Comparison of ENCODE assay signal across 1 cellular context in the genomic region with DNA sequence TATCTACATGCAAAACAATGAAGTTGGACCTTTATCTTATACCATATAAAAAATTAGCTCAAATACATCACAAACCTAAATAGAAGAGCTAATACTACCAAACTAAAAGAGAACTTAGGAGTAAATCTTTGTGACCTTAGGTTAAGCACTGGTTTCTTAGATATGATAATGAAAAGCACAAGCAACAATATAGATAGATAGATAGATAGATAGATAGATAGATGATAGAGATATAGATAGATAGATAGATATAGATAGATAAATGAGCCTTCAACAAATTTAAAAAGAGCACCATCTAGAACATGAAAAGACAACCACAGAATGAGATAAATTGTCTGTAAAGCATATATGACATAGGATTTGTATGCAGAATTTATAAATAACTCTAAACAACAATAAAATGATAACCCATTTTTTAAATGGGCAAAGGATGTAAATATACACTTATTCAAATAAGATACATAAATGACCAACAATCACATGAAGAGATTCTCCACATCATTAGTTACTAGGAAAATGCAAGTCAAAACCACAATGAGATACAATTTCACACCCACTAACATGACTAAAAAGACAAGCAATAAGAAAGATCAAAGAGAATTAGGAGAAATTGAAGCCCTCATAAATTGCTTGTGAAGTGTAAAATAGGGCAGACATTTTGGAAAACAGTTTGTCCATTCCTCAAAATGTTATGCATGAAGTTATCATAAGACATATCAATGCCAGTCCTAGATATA.
TF ChIP-seq lines count a peak whose summit lies in the region.

No MANE protein-coding gene starts in this region.

TF ChIP-seq in K562, 482 proteins besides CTCF, POLR2A, EP300 and RAD21 (continued from another document):
- TF ChIP-seq, protein P1, sequence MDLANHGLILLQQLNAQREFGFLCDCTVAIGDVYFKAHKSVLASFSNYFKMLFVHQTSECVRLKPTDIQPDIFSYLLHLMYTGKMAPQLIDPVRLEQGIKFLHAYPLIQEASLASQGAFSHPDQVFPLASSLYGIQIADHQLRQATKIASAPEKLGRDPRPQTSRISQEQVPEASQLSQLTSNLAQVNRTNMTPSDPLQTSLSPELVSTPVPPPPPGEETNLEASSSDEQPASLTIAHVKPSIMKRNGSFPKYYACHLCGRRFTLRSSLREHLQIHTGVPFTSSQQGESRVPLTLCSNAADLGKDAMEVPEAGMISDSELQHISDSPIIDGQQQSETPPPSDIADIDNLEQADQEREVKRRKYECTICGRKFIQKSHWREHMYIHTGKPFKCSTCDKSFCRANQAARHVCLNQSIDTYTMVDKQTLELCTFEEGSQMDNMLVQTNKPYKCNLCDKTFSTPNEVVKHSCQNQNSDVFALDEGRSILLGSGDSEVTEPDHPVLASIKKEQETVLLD (IDR thresholded peaks at IDR 0.05), result 0 out of 2 replicates have a peak, but pooled peaks have one; percentile 36
- TF ChIP-seq ETV6 (IDR thresholded peaks at IDR 0.05; ENCODE audit: borderline replicate concordance in 1 of 2, low read depth in 2 of 2, low read length in 1 of 2) (no peak), ETV6 (CRISPR knock-in tag; IDR thresholded peaks at IDR 0.05; ENCODE audit: borderline replicate concordance) (no peak), MTA2 (IDR thresholded peaks at IDR 0.05; ENCODE audit: low read depth) (no peak), GTF2E2 (tag; IDR thresholded peaks at IDR 0.05) (no peak), ZBED1 (IDR thresholded peaks at IDR 0.05) (no peak), FOXA3 (CRISPR knock-in tag; conservative IDR thresholded peaks at IDR 0.05 in 1 of 2, IDR thresholded peaks at IDR 0.05 in 1 of 2) (no peak), COPS2 (conservative IDR thresholded peaks at IDR 0.05) (no peak), FOXJ3 (CRISPR knock-in tag; IDR thresholded peaks at IDR 0.05) (no peak), SLC30A9 (CRISPR knock-in tag; IDR thresholded peaks at IDR 0.05) (no peak), FOXA1 (IDR thresholded peaks at IDR 0.05; ENCODE audit: borderline replicate concordance) (no peak)
- TF ChIP-seq, protein P2, sequence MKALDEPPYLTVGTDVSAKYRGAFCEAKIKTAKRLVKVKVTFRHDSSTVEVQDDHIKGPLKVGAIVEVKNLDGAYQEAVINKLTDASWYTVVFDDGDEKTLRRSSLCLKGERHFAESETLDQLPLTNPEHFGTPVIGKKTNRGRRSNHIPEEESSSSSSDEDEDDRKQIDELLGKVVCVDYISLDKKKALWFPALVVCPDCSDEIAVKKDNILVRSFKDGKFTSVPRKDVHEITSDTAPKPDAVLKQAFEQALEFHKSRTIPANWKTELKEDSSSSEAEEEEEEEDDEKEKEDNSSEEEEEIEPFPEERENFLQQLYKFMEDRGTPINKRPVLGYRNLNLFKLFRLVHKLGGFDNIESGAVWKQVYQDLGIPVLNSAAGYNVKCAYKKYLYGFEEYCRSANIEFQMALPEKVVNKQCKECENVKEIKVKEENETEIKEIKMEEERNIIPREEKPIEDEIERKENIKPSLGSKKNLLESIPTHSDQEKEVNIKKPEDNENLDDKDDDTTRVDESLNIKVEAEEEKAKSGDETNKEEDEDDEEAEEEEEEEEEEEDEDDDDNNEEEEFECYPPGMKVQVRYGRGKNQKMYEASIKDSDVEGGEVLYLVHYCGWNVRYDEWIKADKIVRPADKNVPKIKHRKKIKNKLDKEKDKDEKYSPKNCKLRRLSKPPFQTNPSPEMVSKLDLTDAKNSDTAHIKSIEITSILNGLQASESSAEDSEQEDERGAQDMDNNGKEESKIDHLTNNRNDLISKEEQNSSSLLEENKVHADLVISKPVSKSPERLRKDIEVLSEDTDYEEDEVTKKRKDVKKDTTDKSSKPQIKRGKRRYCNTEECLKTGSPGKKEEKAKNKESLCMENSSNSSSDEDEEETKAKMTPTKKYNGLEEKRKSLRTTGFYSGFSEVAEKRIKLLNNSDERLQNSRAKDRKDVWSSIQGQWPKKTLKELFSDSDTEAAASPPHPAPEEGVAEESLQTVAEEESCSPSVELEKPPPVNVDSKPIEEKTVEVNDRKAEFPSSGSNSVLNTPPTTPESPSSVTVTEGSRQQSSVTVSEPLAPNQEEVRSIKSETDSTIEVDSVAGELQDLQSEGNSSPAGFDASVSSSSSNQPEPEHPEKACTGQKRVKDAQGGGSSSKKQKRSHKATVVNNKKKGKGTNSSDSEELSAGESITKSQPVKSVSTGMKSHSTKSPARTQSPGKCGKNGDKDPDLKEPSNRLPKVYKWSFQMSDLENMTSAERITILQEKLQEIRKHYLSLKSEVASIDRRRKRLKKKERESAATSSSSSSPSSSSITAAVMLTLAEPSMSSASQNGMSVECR (CRISPR knock-in tag; IDR thresholded peaks at IDR 0.05), result no peak
